In genomic region chr2:74740395-74741075, GRCh38 we compare ENCODE assay signal across 8 cellular contexts.
A peak's percentile ranks its signal among the peaks of the same experiment; 100 is the strongest.
DNase-seq lines count a peak whose midpoint lies in the region; ATAC-seq and TF ChIP-seq lines count a peak whose summit lies in the region.

No MANE protein-coding gene starts in this region.

- TF ChIP-seq CTCF in fibroblast of pulmonary artery (IDR thresholded peaks at IDR 0.05; ENCODE audit: low read length, missing control alignments) = no peak

- no peaks in the 10 kb centered on the region for H3K36me3 ChIP-seq in GM23248 (ENCODE audit: low read depth)

- DNase-seq in GM23248 (peak; percentile 99), RKO (ENCODE audit: low spot score) (peak; percentile 97), fibroblast of pulmonary artery (ENCODE audit: low read depth) (peak; percentile 91), pulmonary artery endothelial cell (ENCODE audit: low read depth, low spot score) (peak; percentile 30)
- no peak for DNase-seq in activated T-helper 2 cell treated with anti-CD3 and anti-CD28 coated beads, Interferon-gamma antibody, Interleukin-2, Interleukin-4, amounts not matched to agents 10 μg/mL and 5 μg/mL and 100 μg/mL, durations not matched to agents 14 hours and 24 hours and 36 hours (ENCODE audit: low spot score)

- no peaks in the 10 kb centered on the region for H4K20me1 ChIP-seq in GM23248 (ENCODE audit: insufficient read depth)

- peaks cover 4% of the 10 kb centered on the region for H3K4me1 Mint-ChIP-seq in activated T-helper 2 cell treated with anti-CD3 and anti-CD28 coated beads, Interferon-gamma antibody, Interleukin-2, Interleukin-4, amounts not matched to agents 10 μg/mL and 5 μg/mL and 100 μg/mL, durations not matched to agents 14 hours and 24 hours and 36 hours (ENCODE audit: low read depth)

- H3K27me3 ChIP-seq in GM23248 (replicated peaks; ENCODE audit: insufficient read depth) = no peaks in the 10 kb centered on the region

- H3K27me3 Mint-ChIP-seq in activated T-helper 2 cell treated with anti-CD3 and anti-CD28 coated beads, Interferon-gamma antibody, Interleukin-2, Interleukin-4, amounts not matched to agents 10 μg/mL and 5 μg/mL and 100 μg/mL, durations not matched to agents 14 hours and 24 hours and 36 hours (ENCODE audit: low read depth) = peaks cover 6% of the 10 kb centered on the region

- H3K27ac Mint-ChIP-seq in activated T-helper 2 cell treated with anti-CD3 and anti-CD28 coated beads, Interferon-gamma antibody, Interleukin-2, Interleukin-4, amounts not matched to agents 10 μg/mL and 5 μg/mL and 100 μg/mL, durations not matched to agents 14 hours and 24 hours and 36 hours = no peak overlapping the region

- H3K4me2 ChIP-seq in GM23248 (ENCODE audit: unreplicated experiment) = peak overlapping the region; percentile 79

- H3K9me3 ChIP-seq in GM23248 (ENCODE audit: low read depth) = no peaks in the 10 kb centered on the region

- H2AFZ ChIP-seq in GM23248 = peak overlapping the region; percentile 72

- peak overlapping the region; percentile 57 for H3K9ac ChIP-seq in GM23248

- H3K9me2 ChIP-seq in GM23248 (ENCODE audit: insufficient read depth) = no peaks in the 10 kb centered on the region

- peaks cover 34% of the 10 kb centered on the region for H3K4me1 ChIP-seq in GM23248 (ENCODE audit: insufficient read depth)

- H3K9me3 Mint-ChIP-seq in activated T-helper 2 cell treated with anti-CD3 and anti-CD28 coated beads, Interferon-gamma antibody, Interleukin-2, Interleukin-4, amounts not matched to agents 10 μg/mL and 5 μg/mL and 100 μg/mL, durations not matched to agents 14 hours and 24 hours and 36 hours = peaks cover 14% of the 10 kb centered on the region

- H3K79me2 ChIP-seq in GM23248 (ENCODE audit: insufficient read depth) = no peaks in the 10 kb centered on the region

- ATAC-seq in GM18867 (IDR thresholded peaks at IDR 0.05; ENCODE audit: unreplicated experiment) (no peak), GM19023 (IDR thresholded peaks at IDR 0.05; ENCODE audit: unreplicated experiment) (no peak), HG03139 (IDR thresholded peaks at IDR 0.05; ENCODE audit: unreplicated experiment) (no peak)

- in situ Hi-C loops in GM23248 (cut with MboI) = no loop called here

- intact Hi-C loops in activated T-helper 2 cell treated with anti-CD3 and anti-CD28 coated beads, Interferon-gamma antibody, Interleukin-2, Interleukin-4, amounts not matched to agents 10 μg/mL and 5 μg/mL and 100 μg/mL, durations not matched to agents 14 hours and 24 hours and 36 hours (cut with micrococcal nuclease) = no loop called here

- peaks cover 3% of the 10 kb centered on the region for H3K36me3 Mint-ChIP-seq in activated T-helper 2 cell treated with anti-CD3 and anti-CD28 coated beads, Interferon-gamma antibody, Interleukin-2, Interleukin-4, amounts not matched to agents 10 μg/mL and 5 μg/mL and 100 μg/mL, durations not matched to agents 14 hours and 24 hours and 36 hours (ENCODE audit: low read depth)

- H3K4me3 ChIP-seq in GM23248 = peak overlapping the region; percentile 13; the same call in 1 of the 2 replicates
- H3K4me3 ChIP-seq in fibroblast of pulmonary artery (replicated peaks; ENCODE audit: low read depth, low read length) = no peak overlapping the region

- peaks cover 21% of the 10 kb centered on the region for H3F3A ChIP-seq in GM23248 (ENCODE audit: insufficient read depth)

- whole genome bisulfite sequencing in GM23248 (ENCODE audit: low coverage in 1 of 2, low lambda C conversion rate in 2 of 2, missing lambda C conversion rate in 2 of 2), 2 experiments = 0 to 3% methylated on average over 13 of the region's 13 CpGs

- no peak overlapping the region for H3K4me3 Mint-ChIP-seq in activated T-helper 2 cell treated with anti-CD3 and anti-CD28 coated beads, Interferon-gamma antibody, Interleukin-2, Interleukin-4, amounts not matched to agents 10 μg/mL and 5 μg/mL and 100 μg/mL, durations not matched to agents 14 hours and 24 hours and 36 hours (ENCODE audit: low read depth)

- peak overlapping the region; percentile 93 for H3K27ac ChIP-seq in GM23248
